Comparison of ENCODE assay signal across 8 cellular contexts in genomic region chrX:48918303-48918643, GRCh38. TPM values are rescaled to one million over a fixed set of nuclear protein-coding genes. Genes with fewer than 3 reads are reported as not detected.
DNase-seq lines count a peak whose midpoint lies in the region; ATAC-seq and TF ChIP-seq lines count a peak whose summit lies in the region.

No MANE protein-coding gene starts in this region.

- peaks cover 16% of the 10 kb centered on the region for H3F3A ChIP-seq in SK-N-SH (replicated peaks; ENCODE audit: insufficient read depth)

- DNase-seq in SK-N-SH, result no peak
- DNase-seq in activated T-helper 2 cell treated with anti-CD3 and anti-CD28 coated beads, Interferon-gamma antibody, Interleukin-2, Interleukin-4, amounts not matched to agents 10 μg/mL and 5 μg/mL and 100 μg/mL, durations not matched to agents 14 hours and 24 hours and 36 hours (ENCODE audit: low spot score), result no peak
- no peak for DNase-seq in immature natural killer cell
- peak in 1 of 49 donors; percentile 0 for DNase-seq in substantia nigra (lab: John Stamatoyannopoulos, UW)

- H3K4me3 ChIP-seq in SK-N-SH (ENCODE audit: low read depth in 2 of 2, low read length in 1 of 2), result peak overlapping the region; percentile 61 to 71

- H3K27me3 Mint-ChIP-seq in activated T-helper 2 cell treated with anti-CD3 and anti-CD28 coated beads, Interferon-gamma antibody, Interleukin-2, Interleukin-4, amounts not matched to agents 10 μg/mL and 5 μg/mL and 100 μg/mL, durations not matched to agents 14 hours and 24 hours and 36 hours (ENCODE audit: low read depth), result no peaks in the 10 kb centered on the region
- peaks cover 13 to 17% (median 16%) of the 10 kb centered on the region in 3 donors for H3K27me3 Mint-ChIP-seq in immature natural killer cell (ENCODE audit: low read depth in 3 of 3)

- peak overlapping the region; percentile 95 for H3K4me2 ChIP-seq in SK-N-SH

- intact Hi-C loops in activated T-helper 2 cell treated with anti-CD3 and anti-CD28 coated beads, Interferon-gamma antibody, Interleukin-2, Interleukin-4, amounts not matched to agents 10 μg/mL and 5 μg/mL and 100 μg/mL, durations not matched to agents 14 hours and 24 hours and 36 hours (cut with micrococcal nuclease), result loop anchor here (5.0 to 10.0 kb wide), 2 partner anchors 39 to 273 kb away; partner anchors contain the start of gene OTUD5

- peak overlapping the region; percentile 78 for H3K9ac ChIP-seq in SK-N-SH

- H3K79me2 ChIP-seq in SK-N-SH (ENCODE audit: insufficient read depth), result peaks cover 3% of the 10 kb centered on the region; the same call in 1 of the 2 replicates

- TF ChIP-seq EP300 in SK-N-SH (IDR thresholded peaks at IDR 0.05; ENCODE audit: borderline replicate concordance in 1 of 2, low read depth in 1 of 2, low read length in 1 of 2), result no peak

- H3K4me1 ChIP-seq in SK-N-SH (ENCODE audit: control insufficient read depth in 1 of 2, insufficient read depth in 2 of 2, low read depth in 1 of 2, low read length in 1 of 2), result peaks cover 5 to 26% of the 10 kb centered on the region in 2 experiments; a peak in 2 of 4 replicates

- TF ChIP-seq RAD21 in SK-N-SH (IDR thresholded peaks at IDR 0.05; ENCODE audit: low read length), result no peak

- ATAC-seq in SK-N-SH treated with all-trans-retinoic acid at 6 μM for 48 hours, result no peak; the same call in 2 of the 3 replicates
- no peak for ATAC-seq in HG02763 (IDR thresholded peaks at IDR 0.05; ENCODE audit: unreplicated experiment)
- ATAC-seq in HG02938 (IDR thresholded peaks at IDR 0.05; ENCODE audit: unreplicated experiment), result no peak
- no peak for ATAC-seq in GM19452 (IDR thresholded peaks at IDR 0.05; ENCODE audit: unreplicated experiment)

- no peaks in the 10 kb centered on the region for H3K27me3 ChIP-seq in SK-N-SH (ENCODE audit: insufficient read depth)

- H3K27ac ChIP-seq in SK-N-SH (ENCODE audit: low read depth in 2 of 2, low read length in 1 of 2) (peak overlapping the region in 1 of 2 experiments; percentile 39; a peak in 2 of 4 replicates), substantia nigra (ENCODE audit: low read depth, low read length, poor library complexity, severe bottlenecking) (peak overlapping the region; percentile 55)

- no peak for TF ChIP-seq CTCF in SK-N-SH (IDR thresholded peaks at IDR 0.05)

- H2AFZ ChIP-seq in SK-N-SH (ENCODE audit: low read depth), result no peak overlapping the region

- peaks cover 3 to 32% of the 10 kb centered on the region in 2 experiments for H3K36me3 ChIP-seq in SK-N-SH (replicated peaks in 1 of 2; ENCODE audit: control insufficient read depth in 1 of 2, insufficient read depth in 2 of 2, low read length in 1 of 2)

- peak overlapping the region; percentile 97 for H3K27ac Mint-ChIP-seq in activated T-helper 2 cell treated with anti-CD3 and anti-CD28 coated beads, Interferon-gamma antibody, Interleukin-2, Interleukin-4, amounts not matched to agents 10 μg/mL and 5 μg/mL and 100 μg/mL, durations not matched to agents 14 hours and 24 hours and 36 hours
- peak overlapping the region; percentile 87 to 97 (median 90) for H3K27ac Mint-ChIP-seq in immature natural killer cell

- H3K9me3 ChIP-seq in SK-N-SH, result no peaks in the 10 kb centered on the region

- POLR2A ChIA-PET in SK-N-SH (lab: Yijun Ruan, JAX), result no interaction called here

- CTCF ChIA-PET in SK-N-SH (lab: Yijun Ruan, JAX), result interaction anchor here (0.6 to 1.2 kb wide), 2 partner anchors 9 to 14 kb away, joined by 3 to 4 read pairs; no protein-coding TSS in a partner anchor

- H3K9me2 ChIP-seq in SK-N-SH, result no peaks in the 10 kb centered on the region

- 36% methylated on average over 10 of the region's 23 CpGs for WGBS in SK-N-SH (ENCODE audit: low lambda C conversion rate)

- peaks cover 37% of the 10 kb centered on the region for H3K4me1 Mint-ChIP-seq in activated T-helper 2 cell treated with anti-CD3 and anti-CD28 coated beads, Interferon-gamma antibody, Interleukin-2, Interleukin-4, amounts not matched to agents 10 μg/mL and 5 μg/mL and 100 μg/mL, durations not matched to agents 14 hours and 24 hours and 36 hours (ENCODE audit: low read depth)
- H3K4me1 Mint-ChIP-seq in immature natural killer cell, result peaks cover 70 to 75% of the 10 kb centered on the region in 2 donors

- H3K4me3 Mint-ChIP-seq in activated T-helper 2 cell treated with anti-CD3 and anti-CD28 coated beads, Interferon-gamma antibody, Interleukin-2, Interleukin-4, amounts not matched to agents 10 μg/mL and 5 μg/mL and 100 μg/mL, durations not matched to agents 14 hours and 24 hours and 36 hours (ENCODE audit: low read depth), result peak overlapping the region; percentile 91
- peak overlapping the region; percentile 90 to 99 (median 91) for H3K4me3 Mint-ChIP-seq in immature natural killer cell

- H3K36me3 Mint-ChIP-seq in activated T-helper 2 cell treated with anti-CD3 and anti-CD28 coated beads, Interferon-gamma antibody, Interleukin-2, Interleukin-4, amounts not matched to agents 10 μg/mL and 5 μg/mL and 100 μg/mL, durations not matched to agents 14 hours and 24 hours and 36 hours (ENCODE audit: low read depth), result peaks cover 72% of the 10 kb centered on the region
- H3K36me3 Mint-ChIP-seq in immature natural killer cell, result peaks cover 3 to 26% (median 6%) of the 10 kb centered on the region in 3 donors

- H3K9me3 Mint-ChIP-seq in activated T-helper 2 cell treated with anti-CD3 and anti-CD28 coated beads, Interferon-gamma antibody, Interleukin-2, Interleukin-4, amounts not matched to agents 10 μg/mL and 5 μg/mL and 100 μg/mL, durations not matched to agents 14 hours and 24 hours and 36 hours, result no peaks in the 10 kb centered on the region
- H3K9me3 Mint-ChIP-seq in immature natural killer cell, result no peaks in the 10 kb centered on the region

- H4K20me1 ChIP-seq in SK-N-SH (ENCODE audit: insufficient read depth), result 0 out of 2 replicates have a peak, but pooled peaks cover 9% of the 10 kb centered on the region

TF ChIP-seq in SK-N-SH, 30 proteins besides CTCF, POLR2A, EP300 and RAD21 (continues in another document):
- TF ChIP-seq MEF2A (IDR thresholded peaks at IDR 0.05; ENCODE audit: borderline replicate concordance, low read depth) (no peak), RXRA (IDR thresholded peaks at IDR 0.05; ENCODE audit: borderline replicate concordance, low read depth) (no peak), CHD2 (IDR thresholded peaks at IDR 0.05; ENCODE audit: low read length, partially characterized antibody) (no peak), SIN3A (IDR thresholded peaks at IDR 0.05; ENCODE audit: borderline replicate concordance, low read depth, low read length) (no peak), GATA2 (CRISPR knock-in tag; IDR thresholded peaks at IDR 0.05) (no peak), ELF1 (IDR thresholded peaks at IDR 0.05) (no peak), FOSL2 (IDR thresholded peaks at IDR 0.05; ENCODE audit: borderline replicate concordance, low read depth) (no peak)

TF ChIP-seq in SK-N-SH treated with all-trans-retinoic acid at 6 μM for 48 hours, 23 proteins besides CTCF, POLR2A, EP300 and RAD21 (continues in another document):
- TF ChIP-seq ARNTL (CRISPR knock-in tag; IDR thresholded peaks at IDR 0.05; ENCODE audit: borderline replicate concordance, low read depth) (no peak), PPARA (CRISPR knock-in tag; IDR thresholded peaks at IDR 0.05; ENCODE audit: borderline replicate concordance) (no peak), ZC3H10 (CRISPR knock-in tag; IDR thresholded peaks at IDR 0.05) (no peak), TOX (CRISPR knock-in tag; IDR thresholded peaks at IDR 0.05; ENCODE audit: borderline replicate concordance) (no peak), ZFP3 (CRISPR knock-in tag; IDR thresholded peaks at IDR 0.05) (no peak), SNAI2 (CRISPR knock-in tag; IDR thresholded peaks at IDR 0.05) (no peak), ZNF565 (CRISPR knock-in tag; conservative IDR thresholded peaks at IDR 0.05; ENCODE audit: low read depth) (no peak)

RNA-seq across cellular contexts. Expression of gene PIM2, which starts 0.6 kb away (rescaled TPM):
- polyA plus RNA-seq in SK-N-SH (2012; rRNA removed) (12.3 and 14.5 TPM in 2 replicates), immature natural killer cell (100 to 1,000 TPM in 2 of 3 donors, 10 to 100 TPM in 1; 86.0 to 158 (median 146) TPM)
- polyA plus RNA-seq in SK-N-SH (2012; cell fraction: cytosol; rRNA removed), result 8.6 and 9.4 TPM in 2 replicates
- polyA plus RNA-seq in SK-N-SH (2012; cell fraction: nucleus; rRNA removed), result 25.4 and 34.3 TPM in 2 replicates
- total RNA-seq in activated T-helper 2 cell treated with anti-CD3 and anti-CD28 coated beads, Interferon-gamma antibody, Interleukin-2, Interleukin-4, amounts not matched to agents 10 μg/mL and 5 μg/mL and 100 μg/mL, durations not matched to agents 14 hours and 24 hours and 36 hours, result 313 and 315 TPM in 2 replicates

RNA-seq across cellular contexts. Expression of gene SLC35A2, which starts 6.8 kb away (rescaled TPM):
- polyA plus RNA-seq in SK-N-SH (2012; rRNA removed), result 71.3 and 79.3 TPM in 2 replicates
- 44.0 and 51.9 TPM in 2 replicates for polyA plus RNA-seq in SK-N-SH (2012; cell fraction: cytosol; rRNA removed)
- polyA plus RNA-seq in SK-N-SH (2012; cell fraction: nucleus; rRNA removed), result 59.9 and 70.5 TPM in 2 replicates
- 18.3 and 21.9 TPM in 2 replicates for total RNA-seq in activated T-helper 2 cell treated with anti-CD3 and anti-CD28 coated beads, Interferon-gamma antibody, Interleukin-2, Interleukin-4, amounts not matched to agents 10 μg/mL and 5 μg/mL and 100 μg/mL, durations not matched to agents 14 hours and 24 hours and 36 hours
- 10 to 100 TPM; 17.0 to 20.6 (median 20.2) TPM for polyA plus RNA-seq in immature natural killer cell

RNA-seq across cellular contexts. Expression of gene PQBP1, which starts 20.5 kb away (rescaled TPM):
- polyA plus RNA-seq in SK-N-SH (2012; rRNA removed) (67.2 and 113 TPM in 2 replicates), immature natural killer cell (100 to 1,000 TPM in 2 of 3 donors, 10 to 100 TPM in 1; 92.6 to 118 (median 108) TPM)
- 68.1 and 75.0 TPM in 2 replicates for polyA plus RNA-seq in SK-N-SH (2012; cell fraction: cytosol; rRNA removed)
- polyA plus RNA-seq in SK-N-SH (2012; cell fraction: nucleus; rRNA removed), result 175 and 179 TPM in 2 replicates
- 97.3 and 103 TPM in 2 replicates for total RNA-seq in activated T-helper 2 cell treated with anti-CD3 and anti-CD28 coated beads, Interferon-gamma antibody, Interleukin-2, Interleukin-4, amounts not matched to agents 10 μg/mL and 5 μg/mL and 100 μg/mL, durations not matched to agents 14 hours and 24 hours and 36 hours

RNA-seq across cellular contexts. Expression of gene TIMM17B, which starts 20.7 kb away (rescaled TPM):
- polyA plus RNA-seq in SK-N-SH (2012; rRNA removed), result 81.0 and 87.0 TPM in 2 replicates
- polyA plus RNA-seq in SK-N-SH (2012; cell fraction: cytosol; rRNA removed), result 43.9 and 59.3 TPM in 2 replicates
- 59.3 and 62.7 TPM in 2 replicates for polyA plus RNA-seq in SK-N-SH (2012; cell fraction: nucleus; rRNA removed)
- total RNA-seq in activated T-helper 2 cell treated with anti-CD3 and anti-CD28 coated beads, Interferon-gamma antibody, Interleukin-2, Interleukin-4, amounts not matched to agents 10 μg/mL and 5 μg/mL and 100 μg/mL, durations not matched to agents 14 hours and 24 hours and 36 hours, result 66.2 and 71.6 TPM in 2 replicates
- 10 to 100 TPM; 76.0 to 88.2 (median 85.3) TPM for polyA plus RNA-seq in immature natural killer cell

RNA-seq across cellular contexts. Expression of gene OTUD5, which starts 39.1 kb away (rescaled TPM):
- polyA plus RNA-seq in SK-N-SH (2012; rRNA removed) (90.4 and 97.0 TPM in 2 replicates), immature natural killer cell (10 to 100 TPM; 25.2 to 35.5 (median 26.7) TPM)
- 56.0 and 68.5 TPM in 2 replicates for polyA plus RNA-seq in SK-N-SH (2012; cell fraction: cytosol; rRNA removed)
- 173 and 194 TPM in 2 replicates for polyA plus RNA-seq in SK-N-SH (2012; cell fraction: nucleus; rRNA removed)
- 73.9 and 77.9 TPM in 2 replicates for total RNA-seq in activated T-helper 2 cell treated with anti-CD3 and anti-CD28 coated beads, Interferon-gamma antibody, Interleukin-2, Interleukin-4, amounts not matched to agents 10 μg/mL and 5 μg/mL and 100 μg/mL, durations not matched to agents 14 hours and 24 hours and 36 hours
